1 cellular context compared by ENCODE assay signal in the genomic region with DNA sequence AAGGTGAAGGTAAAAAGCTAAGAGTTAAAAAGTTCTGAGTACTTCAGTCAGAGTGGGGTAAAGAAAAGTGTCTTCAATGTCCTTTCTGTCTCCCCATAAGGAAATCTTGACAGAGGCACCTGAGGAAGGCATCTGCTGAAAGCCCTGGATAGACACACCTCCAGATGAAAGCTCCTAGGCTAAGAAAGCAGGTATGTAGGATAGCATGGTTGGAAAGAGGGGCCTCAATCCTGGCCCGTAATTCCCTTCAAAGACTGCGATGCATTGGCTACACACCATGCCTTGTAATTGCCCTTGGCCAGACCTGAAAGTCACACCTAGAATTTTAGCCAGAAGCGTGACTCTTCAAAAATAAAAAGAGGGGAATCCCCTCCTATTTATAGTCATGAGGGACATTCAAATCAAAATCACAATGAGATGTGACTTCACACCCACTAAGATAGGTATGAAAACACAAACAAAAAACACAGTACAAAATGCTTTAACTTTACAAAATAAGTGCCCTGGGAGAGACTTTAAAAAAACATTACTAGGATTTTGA.
TF ChIP-seq lines count a peak whose summit lies in the region.

No MANE protein-coding gene starts in this region.

TF ChIP-seq in GM12878, 131 proteins besides CTCF, POLR2A, EP300 and RAD21 (continued from another document):
- TF ChIP-seq, protein P1, sequence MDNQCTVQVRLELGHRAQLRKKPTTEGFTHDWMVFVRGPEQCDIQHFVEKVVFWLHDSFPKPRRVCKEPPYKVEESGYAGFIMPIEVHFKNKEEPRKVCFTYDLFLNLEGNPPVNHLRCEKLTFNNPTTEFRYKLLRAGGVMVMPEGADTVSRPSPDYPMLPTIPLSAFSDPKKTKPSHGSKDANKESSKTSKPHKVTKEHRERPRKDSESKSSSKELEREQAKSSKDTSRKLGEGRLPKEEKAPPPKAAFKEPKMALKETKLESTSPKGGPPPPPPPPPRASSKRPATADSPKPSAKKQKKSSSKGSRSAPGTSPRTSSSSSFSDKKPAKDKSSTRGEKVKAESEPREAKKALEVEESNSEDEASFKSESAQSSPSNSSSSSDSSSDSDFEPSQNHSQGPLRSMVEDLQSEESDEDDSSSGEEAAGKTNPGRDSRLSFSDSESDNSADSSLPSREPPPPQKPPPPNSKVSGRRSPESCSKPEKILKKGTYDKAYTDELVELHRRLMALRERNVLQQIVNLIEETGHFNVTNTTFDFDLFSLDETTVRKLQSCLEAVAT (IDR thresholded peaks at IDR 0.05): no peak
- TF ChIP-seq BMI1 (IDR thresholded peaks at IDR 0.05; ENCODE audit: borderline replicate concordance) (no peak), SIN3A (IDR thresholded peaks at IDR 0.05; ENCODE audit: low read depth, low read length) (no peak), LARP7 (IDR thresholded peaks at IDR 0.05) (no peak)
- TF ChIP-seq, protein P2, sequence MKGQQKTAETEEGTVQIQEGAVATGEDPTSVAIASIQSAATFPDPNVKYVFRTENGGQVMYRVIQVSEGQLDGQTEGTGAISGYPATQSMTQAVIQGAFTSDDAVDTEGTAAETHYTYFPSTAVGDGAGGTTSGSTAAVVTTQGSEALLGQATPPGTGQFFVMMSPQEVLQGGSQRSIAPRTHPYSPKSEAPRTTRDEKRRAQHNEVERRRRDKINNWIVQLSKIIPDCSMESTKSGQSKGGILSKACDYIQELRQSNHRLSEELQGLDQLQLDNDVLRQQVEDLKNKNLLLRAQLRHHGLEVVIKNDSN (IDR thresholded peaks at IDR 0.05; ENCODE audit: borderline replicate concordance, extremely low read length, insufficient read depth, low read depth, low read length): no peak
TF ChIP-seq in GM12878: peak in this region for 0.
